36 cellular contexts compared by ENCODE assay signal in the genomic region with DNA sequence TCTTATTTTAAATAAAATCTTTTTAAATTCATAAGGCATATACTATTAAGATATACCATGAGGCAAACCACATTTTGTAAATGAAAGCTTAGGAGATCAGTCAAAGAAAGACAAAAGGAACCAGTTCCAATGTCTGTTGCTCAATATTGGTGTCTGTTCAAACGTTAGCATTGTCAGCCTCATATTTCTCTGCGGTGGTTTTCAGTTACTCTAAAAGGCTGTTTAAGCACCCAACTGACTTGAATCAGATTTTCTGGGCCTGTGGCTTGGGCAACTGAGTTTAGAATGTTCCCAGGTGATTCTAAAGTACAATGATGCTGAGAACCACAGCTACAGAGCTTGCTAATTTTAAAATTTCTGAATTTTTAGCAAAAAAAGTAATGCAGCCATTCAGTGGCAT.
"Had no signal": no experiment of that assay in that cellular context is flagged by ENCODE, and none has a peak within 500 bp of the region (broad histone marks: within the 10 kb centered on the region; RNA-seq: fewer than 3 reads in every experiment).

No MANE protein-coding gene starts in this region.

- H3K36me3 ChIP-seq: brain microvascular endothelial cell, colonic mucosa, SJSA1, WERI-Rb-1 had no signal

- H3K4me2 ChIP-seq: SK-N-SH had no signal

- H3K9me3 Mint-ChIP-seq: activated CD4-positive, alpha-beta memory T cell treated with anti-CD3 and anti-CD28 coated beads, Interleukin-2, amount 10 ng/mL, durations not matched to agents 7 days and 5 days; activated naive CD8-positive, alpha-beta T cell treated with anti-CD3 and anti-CD28 coated beads for 36 hours; activated T-cell treated with anti-CD3 and anti-CD28 coated beads, Interleukin-2, amount 50 U/mL, for 72 hours; activated T-helper 17 cell treated with anti-CD3 and anti-CD28 coated beads, Interleukin-2, amount 50 U/mL, for 72 hours; IgD-negative memory B cell had no signal

- H3K27me3 ChIP-seq: colonic mucosa, SJSA1 had no signal

- H3K9me3 ChIP-seq: colonic mucosa, SJSA1, SK-N-SH had no signal

- H3K36me3 Mint-ChIP-seq: activated naive CD8-positive, alpha-beta T cell treated with anti-CD3 and anti-CD28 coated beads for 36 hours; IgD-negative memory B cell had no signal

- H3K27ac Mint-ChIP-seq: activated CD4-positive, alpha-beta memory T cell treated with anti-CD3 and anti-CD28 coated beads, Interleukin-2, amount 10 ng/mL, durations not matched to agents 7 days and 5 days; activated naive CD8-positive, alpha-beta T cell treated with anti-CD3 and anti-CD28 coated beads for 36 hours; activated T-cell treated with anti-CD3 and anti-CD28 coated beads, Interleukin-2, amount 50 U/mL, for 72 hours; activated T-helper 17 cell treated with anti-CD3 and anti-CD28 coated beads, Interleukin-2, amount 50 U/mL, for 72 hours; IgD-negative memory B cell had no signal

- DNase-seq: activated CD4-positive, alpha-beta memory T cell treated with anti-CD3 and anti-CD28 coated beads, Interleukin-2, amount 10 ng/mL, durations not matched to agents 7 days and 5 days; activated CD4-positive, alpha-beta T cell treated with anti-CD3 and anti-CD28 coated beads for 1 hour; activated CD4-positive, alpha-beta T cell treated with anti-CD3 and anti-CD28 coated beads for 48 hours; activated CD4-positive, CD25-positive, alpha-beta regulatory T cell; activated effector memory CD4-positive, alpha-beta T cell treated with anti-CD3 and anti-CD28 coated beads, Interleukin-2, amount 50 U/mL, for 16 hours; activated naive CD4-positive, alpha-beta T cell; activated naive CD4-positive, alpha-beta T cell treated with anti-CD3 and anti-CD28 coated beads, Interleukin-2, amount 50 U/mL, for 16 hours; activated naive CD8-positive, alpha-beta T cell treated with anti-CD3 and anti-CD28 coated beads for 36 hours; activated T-cell treated with anti-CD3 and anti-CD28 coated beads, Interleukin-2, amount 50 U/mL, for 1 hour; activated T-cell treated with anti-CD3 and anti-CD28 coated beads, Interleukin-2, amount 50 U/mL, for 72 hours; amniotic stem cell; aorta; brain microvascular endothelial cell; central memory CD4-positive, alpha-beta T cell; colonic mucosa; KG1; MM.1S; NCI-H1105; NCI-H1417 treated with DMSO at 0.1 percent for 48 hours; NCI-H1694; NCI-H1930; NCI-H2081 treated with DMSO at 0.1 percent for 48 hours; NCI-H226; NCI-H510A; NCI-H526; NCI-H774; SHP77; SK-N-SH; SW 1271; T-helper 1 cell; T-helper 2 cell; T-helper 9 cell; WERI-Rb-1 had no signal

- H3K4me3 ChIP-seq: colonic mucosa, SJSA1 had no signal

- H3K4me1 ChIP-seq: colonic mucosa, SJSA1 had no signal

- H3K4me3 Mint-ChIP-seq: activated CD4-positive, alpha-beta memory T cell treated with anti-CD3 and anti-CD28 coated beads, Interleukin-2, amount 10 ng/mL, durations not matched to agents 7 days and 5 days; activated naive CD8-positive, alpha-beta T cell treated with anti-CD3 and anti-CD28 coated beads for 36 hours; activated T-cell treated with anti-CD3 and anti-CD28 coated beads, Interleukin-2, amount 50 U/mL, for 72 hours; activated T-helper 17 cell treated with anti-CD3 and anti-CD28 coated beads, Interleukin-2, amount 50 U/mL, for 72 hours; IgD-negative memory B cell had no signal

- H3K9me2 ChIP-seq: SK-N-SH had no signal

- H3K4me1 Mint-ChIP-seq: activated CD4-positive, alpha-beta memory T cell treated with anti-CD3 and anti-CD28 coated beads, Interleukin-2, amount 10 ng/mL, durations not matched to agents 7 days and 5 days; activated naive CD8-positive, alpha-beta T cell treated with anti-CD3 and anti-CD28 coated beads for 36 hours; activated T-helper 17 cell treated with anti-CD3 and anti-CD28 coated beads, Interleukin-2, amount 50 U/mL, for 72 hours had no signal

- H3K9ac ChIP-seq: SK-N-SH had no signal
